ENCODE assay signal across 8 cellular contexts in the genomic region with DNA sequence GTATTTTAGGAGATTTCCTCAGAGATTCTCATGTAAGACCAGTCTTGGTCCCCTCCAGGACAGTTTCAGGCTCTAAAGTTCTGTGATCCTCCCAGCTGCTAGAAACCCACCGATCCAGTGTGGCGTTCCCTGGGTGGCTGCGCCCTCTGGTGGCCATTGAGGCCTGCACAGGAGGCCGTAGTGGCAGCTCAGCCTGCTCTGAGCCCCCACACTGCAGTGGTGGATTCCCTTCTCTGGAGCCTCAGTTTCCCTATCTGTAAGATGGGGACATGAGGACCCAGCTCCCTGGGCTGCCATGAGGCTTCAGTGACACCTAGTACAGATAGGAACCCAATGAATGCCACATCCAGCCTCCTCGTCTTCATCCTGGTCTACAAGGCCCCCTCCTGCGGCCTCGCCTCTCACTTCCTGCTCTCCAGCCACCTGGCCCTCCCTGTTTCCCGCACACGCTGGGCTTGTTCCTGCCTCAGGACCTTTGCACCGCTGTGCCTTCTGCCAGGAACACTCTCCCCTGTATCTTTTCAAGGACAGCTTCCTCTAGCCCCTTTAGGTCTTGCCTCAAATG. TPM values are rescaled to one million over a fixed set of nuclear protein-coding genes. Genes with fewer than 3 reads are reported as not detected.
DNase-seq lines count a peak whose midpoint lies in the region; ATAC-seq, FAIRE-seq and TF ChIP-seq lines count a peak whose summit lies in the region.

No MANE protein-coding gene starts in this region.

- POLR2A ChIA-PET in activated naive CD8-positive, alpha-beta T cell treated with anti-CD3 and anti-CD28 coated beads, Interleukin-2, amount 10 ng/mL, durations not matched to agents 7 days and 5 days (lab: Charles Lee), result interaction anchor here (0.6 to 3.0 kb wide), 9 partner anchors 11 to 219 kb away, joined by 3 to 12 read pairs (median 5); partner anchors contain the start of genes ADGRG5, CCDC102A and POLR2C

- no peaks in the 10 kb centered on the region for H3K27me3 Mint-ChIP-seq in activated naive CD8-positive, alpha-beta T cell treated with anti-CD3 and anti-CD28 coated beads, Interleukin-2, amount 10 ng/mL, durations not matched to agents 7 days and 5 days

- no peak overlapping the region for H3K27ac Mint-ChIP-seq in activated naive CD8-positive, alpha-beta T cell treated with anti-CD3 and anti-CD28 coated beads, Interleukin-2, amount 10 ng/mL, durations not matched to agents 7 days and 5 days

- H3K36me3 Mint-ChIP-seq in activated naive CD8-positive, alpha-beta T cell treated with anti-CD3 and anti-CD28 coated beads, Interleukin-2, amount 10 ng/mL, durations not matched to agents 7 days and 5 days, result peaks cover 8% of the 10 kb centered on the region

- H3K4me1 Mint-ChIP-seq in activated naive CD8-positive, alpha-beta T cell treated with anti-CD3 and anti-CD28 coated beads, Interleukin-2, amount 10 ng/mL, durations not matched to agents 7 days and 5 days, result peaks cover 6% of the 10 kb centered on the region

- DNase-seq in AG08395 (ENCODE audit: low spot score), result peak; percentile 87
- peak; percentile 83 for DNase-seq in GM12892 (ENCODE audit: insufficient read length)
- peak; percentile 38 for DNase-seq in HS-27A (ENCODE audit: low read depth)
- DNase-seq in SW 1271 (lab: John Stamatoyannopoulos, UW), result peak; percentile 4 to 12
- DNase-seq in activated naive CD8-positive, alpha-beta T cell treated with anti-CD3 and anti-CD28 coated beads, Interleukin-2, amount 10 ng/mL, durations not matched to agents 7 days and 5 days, result peak; percentile 87
- DNase-seq in cardiac septum (ENCODE audit: low spot score), result peak; percentile 89
- peak; percentile 31 for DNase-seq in renal cortical epithelial cell (ENCODE audit: low read depth)

- intact Hi-C loops in cardiac septum (cut with DNase I), result loop anchor here (2.0 to 5.0 kb wide), 3 partner anchors 43 to 218 kb away; no protein-coding TSS in a partner anchor

- no peak overlapping the region for H3K4me3 Mint-ChIP-seq in activated naive CD8-positive, alpha-beta T cell treated with anti-CD3 and anti-CD28 coated beads, Interleukin-2, amount 10 ng/mL, durations not matched to agents 7 days and 5 days

- FAIRE-seq in GM12892 (lab: Jason Lieb, UNC), result peak; percentile 86

- peak; percentile 93 for ATAC-seq in activated naive CD8-positive, alpha-beta T cell treated with anti-CD3 and anti-CD28 coated beads, Interleukin-2, amount 10 ng/mL, durations not matched to agents 7 days and 5 days (ENCODE audit: low read depth)
- ATAC-seq in HG03097 (IDR thresholded peaks at IDR 0.05; ENCODE audit: low FRiP score, unreplicated experiment), result no peak

- H3K9me3 Mint-ChIP-seq in activated naive CD8-positive, alpha-beta T cell treated with anti-CD3 and anti-CD28 coated beads, Interleukin-2, amount 10 ng/mL, durations not matched to agents 7 days and 5 days, result no peaks in the 10 kb centered on the region

- TF ChIP-seq POLR2A in GM12892 (IDR thresholded peaks at IDR 0.05; ENCODE audit: low read depth, low read length), result no peak

RNA-seq across cellular contexts. Expression of gene CCDC102A, which starts 16.5 kb away (rescaled TPM):
- polyA plus RNA-seq in GM12892 (2012; ENCODE audit: missing spikeins), result 2.6 TPM
- 10 to 100 TPM; 11.3 to 15.1 TPM for total RNA-seq in activated naive CD8-positive, alpha-beta T cell treated with anti-CD3 and anti-CD28 coated beads, Interleukin-2, amount 10 ng/mL, durations not matched to agents 7 days and 5 days
- total RNA-seq in cardiac septum (5.5 TPM), renal cortical epithelial cell (13.9 and 27.3 TPM in 2 replicates)

RNA-seq across cellular contexts. Expression of gene ADGRG5, which starts 22.6 kb away (rescaled TPM):
- 21.1 TPM for polyA plus RNA-seq in GM12892 (2012; ENCODE audit: missing spikeins)
- 10 to 100 TPM; 14.3 to 15.7 TPM for total RNA-seq in activated naive CD8-positive, alpha-beta T cell treated with anti-CD3 and anti-CD28 coated beads, Interleukin-2, amount 10 ng/mL, durations not matched to agents 7 days and 5 days
- total RNA-seq in cardiac septum (0.35 TPM), renal cortical epithelial cell (not detected in 2 replicates)

RNA-seq across cellular contexts. Expression of gene DOK4, which starts 33.6 kb away (rescaled TPM):
- 3.0 TPM for polyA plus RNA-seq in GM12892 (2012; ENCODE audit: missing spikeins)
- 1 to 10 TPM; 6.3 to 6.4 TPM for total RNA-seq in activated naive CD8-positive, alpha-beta T cell treated with anti-CD3 and anti-CD28 coated beads, Interleukin-2, amount 10 ng/mL, durations not matched to agents 7 days and 5 days
- total RNA-seq in cardiac septum (11.5 TPM), renal cortical epithelial cell (50.2 and 72.3 TPM in 2 replicates)

RNA-seq across cellular contexts. Expression of gene POLR2C, which starts 57.4 kb away (rescaled TPM):
- polyA plus RNA-seq in GM12892 (2012; ENCODE audit: missing spikeins), result 38.2 TPM
- total RNA-seq in activated naive CD8-positive, alpha-beta T cell treated with anti-CD3 and anti-CD28 coated beads, Interleukin-2, amount 10 ng/mL, durations not matched to agents 7 days and 5 days, result 10 to 100 TPM; 61.1 to 63.6 TPM
- 46.9 TPM for total RNA-seq in cardiac septum
- total RNA-seq in renal cortical epithelial cell, result 78.5 and 83.8 TPM in 2 replicates

Comparison
In these comparisons a context has a peak if more than half of its experiments do, and no peak if none do; other contexts are left out.
1. DNase-seq: peak in every context shown above with its lines; median percentile 89 in cardiac septum; 87 in AG08395; 87 in activated naive CD8-positive, alpha-beta T cell treated with anti-CD3 and anti-CD28 coated beads, Interleukin-2, amount 10 ng/mL, durations not matched to agents 7 days and 5 days; 83 in GM12892; 38 in HS-27A; 31 in renal cortical epithelial cell; 8 in SW 1271.
2. RNA of gene ADGRG5, which starts 22.6 kb away (total RNA-seq): 14.3 to 15.7 TPM in activated naive CD8-positive, alpha-beta T cell treated with anti-CD3 and anti-CD28 coated beads, Interleukin-2, amount 10 ng/mL, durations not matched to agents 7 days and 5 days; 0.35 TPM in cardiac septum (single experiment) and not detected in renal cortical epithelial cell; every median in the first group is over 10 times any median in the second.